Comparison of ENCODE assay signal across 12 cellular contexts in the genomic region with DNA sequence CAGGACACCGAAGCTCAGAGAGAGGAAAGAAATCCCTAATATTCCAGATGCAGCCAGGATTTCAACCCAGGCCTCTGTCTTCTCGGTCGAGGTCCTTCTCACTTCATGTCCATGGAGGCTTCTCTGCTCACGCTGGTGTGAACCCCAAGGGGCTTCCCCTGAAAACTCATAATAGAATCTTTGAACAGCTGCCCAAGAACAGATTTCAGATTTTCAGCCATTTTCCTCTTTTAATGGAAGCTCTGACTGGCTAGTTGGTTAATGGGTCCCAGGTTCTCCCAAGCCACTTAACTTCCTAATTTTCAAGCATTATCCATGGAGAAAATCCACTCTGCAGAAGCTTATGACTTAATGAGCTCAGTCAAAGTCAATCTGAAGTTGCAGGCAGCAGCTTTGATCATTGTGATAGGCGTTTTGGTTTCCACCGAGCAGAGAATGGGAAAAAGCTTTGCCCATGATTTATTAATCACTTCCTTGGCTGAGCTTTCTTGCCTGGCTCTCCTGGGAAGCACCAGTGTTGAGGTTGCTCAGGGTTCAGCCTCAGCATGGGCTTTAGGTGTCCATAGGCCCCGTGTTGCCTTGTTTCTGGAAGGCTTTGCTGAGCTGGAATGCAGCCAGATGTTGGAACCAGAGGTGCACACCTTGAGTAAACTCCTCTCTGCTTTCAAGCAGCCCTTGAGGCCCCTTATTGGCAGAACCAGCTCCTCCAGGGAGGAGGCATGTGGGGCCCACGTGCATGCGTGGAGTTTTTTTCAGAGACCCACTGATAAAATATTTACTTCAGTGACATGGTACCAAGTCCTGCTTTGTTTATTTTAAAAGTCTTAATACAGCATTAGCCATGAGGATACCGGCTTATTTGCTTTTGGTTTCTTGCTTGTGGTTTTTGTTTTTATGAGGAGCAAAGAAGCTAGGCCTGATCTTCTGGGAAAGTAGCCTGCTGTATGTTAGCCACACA. TPM values are rescaled to one million over a fixed set of nuclear protein-coding genes. Genes with fewer than 3 reads are reported as not detected.
DNase-seq lines count a peak whose midpoint lies in the region; ATAC-seq and TF ChIP-seq lines count a peak whose summit lies in the region.
"Had no signal": no experiment of that assay in that cellular context is flagged by ENCODE, and none has a peak within 500 bp of the region (broad histone marks: within the 10 kb centered on the region; RNA-seq: fewer than 3 reads in every experiment).

No MANE protein-coding gene starts in this region.

- peaks cover 0 to 6% of the 10 kb centered on the region in 2 donors for H3K4me1 ChIP-seq in breast epithelium
- H3K4me1 ChIP-seq in mammary epithelial cell (ENCODE audit: insufficient read depth, low read length): no peaks in the 10 kb centered on the region
- H3K4me1 ChIP-seq in OCI-LY3 (ENCODE audit: low read length): peaks cover 41% of the 10 kb centered on the region
- H3K4me1 ChIP-seq in vagina: peaks cover 37% of the 10 kb centered on the region
- no peaks in the 10 kb centered on the region for H3K4me1 ChIP-seq in Karpas-422 (ENCODE audit: low read length)

- no peaks in the 10 kb centered on the region for H3K9me2 ChIP-seq in Karpas-422 (replicated peaks; ENCODE audit: insufficient read depth, low read length)

- H3K4me3 ChIP-seq in breast epithelium (no peak overlapping the region), mammary epithelial cell (replicated peaks in 1 of 3; ENCODE audit: insufficient read depth in 1 of 3, low read depth in 2 of 3, low read length in 3 of 3) (no peak overlapping the region), OCI-LY3 (ENCODE audit: low read length) (peak overlapping the region; percentile 30; the same call in 1 of the 2 replicates), vagina (no peak overlapping the region), Karpas-422 (ENCODE audit: low read length) (no peak overlapping the region)
- H3K4me3 ChIP-seq: esophagus squamous epithelium, MG63 had no signal

- H3K27ac ChIP-seq in breast epithelium (peak overlapping the region; percentile 59 to 62), mammary epithelial cell (ENCODE audit: insufficient read depth, low read depth, low read length) (no peak overlapping the region), OCI-LY3 (ENCODE audit: low read length) (peak overlapping the region; percentile 64), vagina (peak overlapping the region; percentile 15), Karpas-422 (ENCODE audit: low read length) (no peak overlapping the region)

- H2AFZ ChIP-seq in mammary epithelial cell (ENCODE audit: low read depth, low read length) (no peak overlapping the region), OCI-LY3 (ENCODE audit: low read depth, low read length) (peak overlapping the region; percentile 26; the same call in 1 of the 2 replicates), Karpas-422 (ENCODE audit: low read length) (no peak overlapping the region)

- TF ChIP-seq CTCF in breast epithelium (IDR thresholded peaks at IDR 0.05): no peak
- TF ChIP-seq CTCF in mammary epithelial cell (conservative IDR thresholded peaks at IDR 0.05 in 1 of 2, IDR thresholded peaks at IDR 0.05 in 1 of 2; ENCODE audit: extremely low read depth in 1 of 2, insufficient read depth in 1 of 2, low read depth in 1 of 2, low read length in 2 of 2): no peak
- no peak for TF ChIP-seq CTCF in OCI-LY3 (IDR thresholded peaks at IDR 0.05; ENCODE audit: low read depth, low read length)
- TF ChIP-seq CTCF in vagina (IDR thresholded peaks at IDR 0.05): no peak

- H3K9me3 ChIP-seq in breast epithelium: no peaks in the 10 kb centered on the region
- peaks cover 2% of the 10 kb centered on the region for H3K9me3 ChIP-seq in mammary epithelial cell (replicated peaks; ENCODE audit: insufficient read depth, low read length)
- peaks cover 3% of the 10 kb centered on the region; the same call in 1 of the 2 replicates for H3K9me3 ChIP-seq in OCI-LY3 (ENCODE audit: insufficient read depth, low read length)
- no peaks in the 10 kb centered on the region for H3K9me3 ChIP-seq in vagina
- no peaks in the 10 kb centered on the region for H3K9me3 ChIP-seq in Karpas-422 (ENCODE audit: low read length)

- no peaks in the 10 kb centered on the region for H4K20me1 ChIP-seq in mammary epithelial cell (ENCODE audit: insufficient read depth, low read length)
- H4K20me1 ChIP-seq in OCI-LY3 (ENCODE audit: insufficient read depth, low read length): no peaks in the 10 kb centered on the region
- H4K20me1 ChIP-seq in Karpas-422 (ENCODE audit: insufficient read depth, low read depth, low read length): no peaks in the 10 kb centered on the region

- TF ChIP-seq POLR2A in breast epithelium (IDR thresholded peaks at IDR 0.05) (no peak), vagina (IDR thresholded peaks at IDR 0.05) (no peak)

- peak; percentile 62 for ATAC-seq in left colon

- intact Hi-C loops in breast epithelium (cut with DNase I; ENCODE audit: low total_unique reads) (no loop called here), mammary epithelial cell (cut with micrococcal nuclease) (no loop called here), left colon (cut with DNase I, micrococcal nuclease) (no loop called here), vagina (cut with DNase I) (no loop called here)

- no TSS peak for BruUV-seq in mammary epithelial cell (replicated peaks; lab: Mats Ljungman, UMichigan)

- no peak overlapping the region for H3K4me2 ChIP-seq in mammary epithelial cell (ENCODE audit: insufficient read depth, low read depth, low read length)
- peak overlapping the region; percentile 56 for H3K4me2 ChIP-seq in OCI-LY3 (ENCODE audit: low read length)
- no peak overlapping the region for H3K4me2 ChIP-seq in Karpas-422 (ENCODE audit: low read depth, low read length, poor library complexity, severe bottlenecking)

- WGBS in mammary epithelial cell (ENCODE audit: low coverage, missing lambda C conversion rate): 77% methylated on average over 10 of the region's 10 CpGs

- no peaks in the 10 kb centered on the region for H3K36me3 ChIP-seq in breast epithelium
- no peaks in the 10 kb centered on the region for H3K36me3 ChIP-seq in mammary epithelial cell (ENCODE audit: insufficient read depth, low read length)
- H3K36me3 ChIP-seq in OCI-LY3 (replicated peaks; ENCODE audit: low read depth, low read length): peaks cover 2% of the 10 kb centered on the region
- no peaks in the 10 kb centered on the region for H3K36me3 ChIP-seq in vagina
- no peaks in the 10 kb centered on the region for H3K36me3 ChIP-seq in Karpas-422 (ENCODE audit: insufficient read depth, low read length)
- H3K36me3 ChIP-seq: MG63 had no signal

- CTCF ChIA-PET in mammary epithelial cell (lab: Charles Lee; ENCODE audit: low non-redundant PET): no interaction called here

- in situ Hi-C loops in mammary epithelial cell (cut with MboI; ENCODE audit: low sequenced_read_pairs in 2 of 2): no loop called here

- H3K9ac ChIP-seq in mammary epithelial cell (ENCODE audit: insufficient read depth, low read length) (no peak overlapping the region), OCI-LY3 (ENCODE audit: low read length) (peak overlapping the region; percentile 18; the same call in 1 of the 2 replicates), Karpas-422 (ENCODE audit: low read length) (no peak overlapping the region)

- H3K27me3 ChIP-seq in breast epithelium (no peaks in the 10 kb centered on the region), mammary epithelial cell (ENCODE audit: insufficient read depth, low read length) (no peaks in the 10 kb centered on the region), OCI-LY3 (ENCODE audit: low read depth, low read length) (no peaks in the 10 kb centered on the region), vagina (no peaks in the 10 kb centered on the region), Karpas-422 (ENCODE audit: low read length) (no peaks in the 10 kb centered on the region)
- H3K27me3 ChIP-seq: esophagus squamous epithelium, MG63 had no signal

- dilution Hi-C loops in mammary epithelial cell (cut with HindIII; ENCODE audit: low sequenced_read_pairs): no loop called here

- DNase-seq in breast epithelium (ENCODE audit: low spot score in 2 of 2): peak in 1 of 2 donors; percentile 56
- no peak for DNase-seq in mammary epithelial cell
- peak in 1 of 2 donors; percentile 16 for DNase-seq in left colon
- DNase-seq in vagina (ENCODE audit: extremely low spot score in 2 of 2): no peak
- no peak for DNase-seq in Karpas-422
- DNase-seq in NAMALWA (ENCODE audit: low spot score): no peak
- DNase-seq in T1000 (lab: John Stamatoyannopoulos, UW): no peak
- DNase-seq: activated CD4-positive, alpha-beta T cell treated with anti-CD3 and anti-CD28 coated beads for 48 hours; activated T-cell treated with anti-CD3 and anti-CD28 coated beads, Interleukin-2, amount 50 U/mL, for 24 hours; esophagus squamous epithelium; MG63 had no signal

- H3K79me2 ChIP-seq in mammary epithelial cell (ENCODE audit: insufficient read depth, low read length): peaks cover 65% of the 10 kb centered on the region
- no peaks in the 10 kb centered on the region for H3K79me2 ChIP-seq in OCI-LY3 (ENCODE audit: low read length)
- no peaks in the 10 kb centered on the region for H3K79me2 ChIP-seq in Karpas-422 (ENCODE audit: low read length)

RNA-seq across cellular contexts. Expression of a gene that starts 25.5 kb away (rescaled TPM):
- total RNA-seq in breast epithelium (10 to 100 TPM; 20.3 to 45.4 (median 40.6) TPM), mammary epithelial cell (10 to 100 TPM; 15.3 to 18.4 TPM), left colon (1 to 10 TPM; 2.3 to 2.9 TPM), vagina (34.4 TPM)
- 11.5 TPM for polyA plus RNA-seq in mammary epithelial cell
- 33.4 TPM for polyA minus RNA-seq in mammary epithelial cell
- 0.79 TPM in 1 of 2 replicates, not detected in the other for total RNA-seq in Karpas-422 (2014; rRNA removed; shearing (Covaris generic); ENCODE audit: low replicate concordance)

Comparison
In these comparisons a context has a peak if more than half of its experiments do, and no peak if none do; other contexts are left out.
1. H3K27ac ChIP-seq: peak in breast epithelium (2 of 2), OCI-LY3 (single experiment) and vagina (single experiment); none in mammary epithelial cell (single experiment) and Karpas-422 (single experiment).